19 cellular contexts compared by ENCODE assay signal in genomic region chr12:89064780-89065179, GRCh38.
DNase-seq lines count a peak whose midpoint lies in the region; ATAC-seq and TF ChIP-seq lines count a peak whose summit lies in the region.
"Had no signal": no experiment of that assay in that cellular context is flagged by ENCODE, and none has a peak within 500 bp of the region (broad histone marks: within the 10 kb centered on the region; RNA-seq: fewer than 3 reads in every experiment).

No MANE protein-coding gene starts in this region.

- no peak overlapping the region for H3K27ac Mint-ChIP-seq in osteocyte (ENCODE audit: unreplicated experiment)
- H3K27ac Mint-ChIP-seq: T-helper 1 cell treated with Interleukin-12 subunit alpha and Interleukin-12 subunit beta and Interleukin-4 antibody, amounts not matched to agents 30 μg/mL and 1 μg/mL, for 36 hours had no signal

- H3K36me3 ChIP-seq in mesenchymal stem cell (ENCODE audit: control insufficient read depth in 1 of 2, insufficient read depth in 2 of 2, low read depth in 1 of 2, low read length in 2 of 2): no peaks in the 10 kb centered on the region
- no peaks in the 10 kb centered on the region for H3K36me3 ChIP-seq in neuronal stem cell (replicated peaks in 1 of 2; ENCODE audit: control insufficient read depth in 2 of 2, insufficient read depth in 2 of 2, low read length in 2 of 2)
- H3K36me3 ChIP-seq: adrenal gland, ovary had no signal

- H3K14ac ChIP-seq in mesenchymal stem cell (ENCODE audit: low read length in 2 of 2) (peak overlapping the region in 1 of 2 experiments; percentile 70), neuronal stem cell (ENCODE audit: low read length) (no peak overlapping the region)

- no peak overlapping the region for H4K91ac ChIP-seq in mesenchymal stem cell (ENCODE audit: low read length)
- no peak overlapping the region for H4K91ac ChIP-seq in neuronal stem cell (ENCODE audit: low read depth, low read length, poor library complexity)

- 100% methylated on average over 3 of the region's 3 CpGs for WGBS in mesenchymal stem cell
- WGBS in neuronal stem cell (ENCODE audit: extremely low coverage in 2 of 2, insufficient read length in 2 of 2, insufficient replicate concordance in 1 of 2), 2 donors: no CpG with 5 or more reads among the region's 3 CpGs

- no peak for ATAC-seq in HG03565 (IDR thresholded peaks at IDR 0.05; ENCODE audit: unreplicated experiment)
- ATAC-seq: GM12878 had no signal

- no peak for TF ChIP-seq CTCF in osteocyte (IDR thresholded peaks at IDR 0.05)

- H2BK15ac ChIP-seq in mesenchymal stem cell (ENCODE audit: low read depth, poor library complexity, severe bottlenecking) (no peak overlapping the region), neuronal stem cell (ENCODE audit: low read length) (no peak overlapping the region)

- no peaks in the 10 kb centered on the region for H3K27me3 Mint-ChIP-seq in osteocyte (ENCODE audit: unreplicated experiment)

- H3K9me3 ChIP-seq in mesenchymal stem cell (ENCODE audit: control insufficient read depth, low read length) (no peaks in the 10 kb centered on the region), neuronal stem cell (replicated peaks in 1 of 2; ENCODE audit: control insufficient read depth in 2 of 2, insufficient read depth in 1 of 2, low read depth in 1 of 2, low read length in 2 of 2) (no peaks in the 10 kb centered on the region)
- H3K9me3 ChIP-seq: ovary had no signal

- H3K4me1 Mint-ChIP-seq in osteocyte (ENCODE audit: unreplicated experiment): peaks cover 11% of the 10 kb centered on the region

- no peak overlapping the region for H2BK120ac ChIP-seq in mesenchymal stem cell (ENCODE audit: low read depth, low read length)
- H2BK120ac ChIP-seq in neuronal stem cell (ENCODE audit: low read depth, low read length): no peak overlapping the region

- no peak overlapping the region for H3K4me3 Mint-ChIP-seq in osteocyte (ENCODE audit: unreplicated experiment)
- H3K4me3 Mint-ChIP-seq: T-helper 1 cell treated with Interleukin-12 subunit alpha and Interleukin-12 subunit beta and Interleukin-4 antibody, amounts not matched to agents 30 μg/mL and 1 μg/mL, for 36 hours had no signal

- H3K27me3 ChIP-seq in mesenchymal stem cell (ENCODE audit: control insufficient read depth in 1 of 2, insufficient read depth in 1 of 2, low read length in 2 of 2): no peaks in the 10 kb centered on the region
- no peaks in the 10 kb centered on the region for H3K27me3 ChIP-seq in neuronal stem cell (ENCODE audit: control insufficient read depth in 3 of 3, insufficient read depth in 3 of 3, low read depth in 1 of 3, low read length in 3 of 3)
- H3K27me3 ChIP-seq: adrenal gland, ovary had no signal

- peak; percentile 20 for DNase-seq in activated CD4-positive, alpha-beta T cell treated with anti-CD3 and anti-CD28 coated beads for 48 hours
- no peak for DNase-seq in activated CD4-positive, alpha-beta T cell treated with anti-CD3 and anti-CD28 coated beads, Interleukin-2, amount 50 U/mL, for 4 hours
- peak; percentile 11 for DNase-seq in HS-27A (ENCODE audit: low read depth)
- DNase-seq in astrocyte of the hippocampus (ENCODE audit: low read depth, low spot score): peak; percentile 20
- DNase-seq in mesenchymal stem cell: peak; percentile 33
- DNase-seq in neuronal stem cell (ENCODE audit: low spot score): no peak
- no peak for DNase-seq in osteocyte (ENCODE audit: extremely low spot score, unreplicated experiment)
- DNase-seq: activated CD8-positive, alpha-beta memory T cell treated with anti-CD3 and anti-CD28 coated beads for 24 hours; adrenal gland; DMS153; effector CD4-positive, alpha-beta T cell; hypothalamus; NCI-H1048; OCI-M1; ovary; stimulated activated CD4-positive, alpha-beta T cell treated with anti-CD3 and anti-CD28 coated beads, Interleukin-12 subunit alpha, Interleukin-12 subunit beta, amount 100 ng/mL, for 4 hours had no signal

- no peaks in the 10 kb centered on the region for H3K36me3 Mint-ChIP-seq in osteocyte (ENCODE audit: unreplicated experiment)

- H3K4me1 ChIP-seq in mesenchymal stem cell (ENCODE audit: control insufficient read depth, insufficient read depth, low read depth, low read length): peaks cover 1% of the 10 kb centered on the region
- peaks cover 2 to 3% of the 10 kb centered on the region in 2 donors for H3K4me1 ChIP-seq in neuronal stem cell (ENCODE audit: control insufficient read depth in 2 of 2, insufficient read depth in 1 of 2, low read depth in 1 of 2, low read length in 2 of 2)
- H3K4me1 ChIP-seq: adrenal gland had no signal

- H2BK5ac ChIP-seq in mesenchymal stem cell (ENCODE audit: low read depth, low read length, poor library complexity, severe bottlenecking): no peak overlapping the region
- no peak overlapping the region for H2BK5ac ChIP-seq in neuronal stem cell (ENCODE audit: low read length)

- peak overlapping the region; percentile 33 for H3K27ac ChIP-seq in mesenchymal stem cell (ENCODE audit: low read length, poor library complexity, severe bottlenecking)
- H3K27ac ChIP-seq in neuronal stem cell (replicated peaks; ENCODE audit: low read length): no peak overlapping the region
- H3K27ac ChIP-seq: adrenal gland, ovary had no signal

- H3K23ac ChIP-seq in mesenchymal stem cell (ENCODE audit: low read length in 2 of 2) (no peak overlapping the region), neuronal stem cell (ENCODE audit: low read depth, low read length, poor library complexity) (no peak overlapping the region)

- no peaks in the 10 kb centered on the region for H3K79me1 ChIP-seq in mesenchymal stem cell (replicated peaks; ENCODE audit: low read length, poor library complexity, severe bottlenecking)
- no peaks in the 10 kb centered on the region for H3K79me1 ChIP-seq in neuronal stem cell (ENCODE audit: low read depth, low read length)

- H3K4ac ChIP-seq in mesenchymal stem cell (ENCODE audit: low read depth in 1 of 2, low read length in 2 of 2) (no peak overlapping the region), neuronal stem cell (ENCODE audit: low read length) (no peak overlapping the region)

- peak overlapping the region; percentile 46 for H3K9ac ChIP-seq in mesenchymal stem cell (ENCODE audit: low read length)
- no peak overlapping the region for H3K9ac ChIP-seq in neuronal stem cell (ENCODE audit: low read depth, low read length, poor library complexity)

- H2AK5ac ChIP-seq in mesenchymal stem cell (ENCODE audit: low read length, severe bottlenecking) (peak overlapping the region; percentile 83), neuronal stem cell (ENCODE audit: low read depth, low read length) (no peak overlapping the region)

- H2AFZ ChIP-seq in mesenchymal stem cell (ENCODE audit: low read depth, low read length) (no peak overlapping the region), neuronal stem cell (ENCODE audit: low read length) (no peak overlapping the region)

- no peak overlapping the region for H3K4me3 ChIP-seq in mesenchymal stem cell (ENCODE audit: insufficient read depth in 1 of 2, low read depth in 1 of 2, low read length in 2 of 2)
- H3K4me3 ChIP-seq in neuronal stem cell (ENCODE audit: low read length in 2 of 2): no peak overlapping the region
- H3K4me3 ChIP-seq: adrenal gland, GM12878, ovary had no signal

- H3K9me3 Mint-ChIP-seq in osteocyte (ENCODE audit: unreplicated experiment): peaks cover 4% of the 10 kb centered on the region

- no peak overlapping the region for H4K8ac ChIP-seq in mesenchymal stem cell (ENCODE audit: low read length)
- H4K8ac ChIP-seq in neuronal stem cell (ENCODE audit: low read depth, low read length): no peak overlapping the region

- H3K18ac ChIP-seq in mesenchymal stem cell (ENCODE audit: low read depth in 1 of 2, low read length in 2 of 2) (no peak overlapping the region), neuronal stem cell (ENCODE audit: low read length) (no peak overlapping the region)

- H3K4me2 ChIP-seq in mesenchymal stem cell (ENCODE audit: low read length, poor library complexity, severe bottlenecking) (no peak overlapping the region), neuronal stem cell (ENCODE audit: insufficient read depth, low read length, poor library complexity, severe bottlenecking) (no peak overlapping the region)

- H2BK12ac ChIP-seq in mesenchymal stem cell (ENCODE audit: low read length in 2 of 2): no peak overlapping the region
- no peak overlapping the region for H2BK12ac ChIP-seq in neuronal stem cell (ENCODE audit: low read length)

Comparison
In these comparisons a context has a peak if more than half of its experiments do, and no peak if none do; other contexts are left out.
1. DNase-seq: peak in activated CD4-positive, alpha-beta T cell treated with anti-CD3 and anti-CD28 coated beads for 48 hours (single experiment), HS-27A (single experiment), astrocyte of the hippocampus (single experiment) and mesenchymal stem cell (single experiment); none in activated CD4-positive, alpha-beta T cell treated with anti-CD3 and anti-CD28 coated beads, Interleukin-2, amount 50 U/mL, for 4 hours (0 of 2), neuronal stem cell (single experiment) and osteocyte (single experiment).